Comparison of ENCODE assay signal across 17 cellular contexts in genomic region chr14:68300608-68301007, GRCh38.
DNase-seq lines count a peak whose midpoint lies in the region; ATAC-seq and TF ChIP-seq lines count a peak whose summit lies in the region.
"Had no signal": no experiment of that assay in that cellular context is flagged by ENCODE, and none has a peak within 500 bp of the region (broad histone marks: within the 10 kb centered on the region; RNA-seq: fewer than 3 reads in every experiment).

No MANE protein-coding gene starts in this region.

- H3K27ac Mint-ChIP-seq in activated B cell treated with CpG ODN at 0.5 μM for 24 hours: peak overlapping the region; percentile 16
- peak overlapping the region; percentile 87 to 96 (median 94) for H3K27ac Mint-ChIP-seq in nephron
- peak overlapping the region; percentile 55 for H3K27ac Mint-ChIP-seq in stimulated activated memory B cell treated with anti-CD40 and anti-IgM and Interleukin-4, amounts not matched to agents 10 μg/mL and 1 μg/mL and 100 μg/mL, for 72 hours
- no peak overlapping the region for H3K27ac Mint-ChIP-seq in activated naive CD8-positive, alpha-beta T cell treated with anti-CD3 and anti-CD28 coated beads, Interleukin-2, amount 50 U/mL, for 24 hours
- no peak overlapping the region for H3K27ac Mint-ChIP-seq in progenitor cell of endocrine pancreas
- H3K27ac Mint-ChIP-seq: CD8-positive, alpha-beta T cell had no signal

- CTCF ChIA-PET in activated B cell treated with CpG ODN at 0.5 μM for 24 hours (lab: Charles Lee): no interaction called here

- POLR2A ChIA-PET in activated B cell treated with CpG ODN at 0.5 μM for 24 hours (lab: Charles Lee): interaction anchor here (1.0 to 1.5 kb wide), 3 partner anchors 16 to 49 kb away, joined by 3 read pairs; no protein-coding TSS in a partner anchor

- H3K36me3 Mint-ChIP-seq in activated B cell treated with CpG ODN at 0.5 μM for 24 hours (ENCODE audit: low read depth) (peaks cover 9% of the 10 kb centered on the region), nephron (ENCODE audit: low read depth) (peaks cover 33% of the 10 kb centered on the region), progenitor cell of endocrine pancreas (ENCODE audit: insufficient read depth) (peaks cover 21% of the 10 kb centered on the region)
- H3K36me3 Mint-ChIP-seq in stimulated activated memory B cell treated with anti-CD40 and anti-IgM and Interleukin-4, amounts not matched to agents 10 μg/mL and 1 μg/mL and 100 μg/mL, for 72 hours: peaks cover 13% of the 10 kb centered on the region
- H3K36me3 Mint-ChIP-seq in activated naive CD8-positive, alpha-beta T cell treated with anti-CD3 and anti-CD28 coated beads, Interleukin-2, amount 50 U/mL, for 24 hours (ENCODE audit: low read depth): peaks cover 14% of the 10 kb centered on the region

- TF ChIP-seq CTCF in activated B cell treated with CpG ODN at 0.5 μM for 24 hours (IDR thresholded peaks at IDR 0.05) (no peak), nephron (IDR thresholded peaks at IDR 0.05; ENCODE audit: unreplicated experiment in 3 of 3) (no peak), progenitor cell of endocrine pancreas (IDR thresholded peaks at IDR 0.05; ENCODE audit: unreplicated experiment) (no peak)

- DNase-seq in activated B cell treated with CpG ODN at 0.5 μM for 24 hours (no peak), COLO668 (lab: John Stamatoyannopoulos, UW; ENCODE audit: unreplicated experiment) (no peak), progenitor cell of endocrine pancreas (ENCODE audit: low spot score, unreplicated experiment) (no peak)
- DNase-seq in activated naive CD8-positive, alpha-beta T cell treated with anti-CD3 and anti-CD28 coated beads, Interleukin-2, amount 50 U/mL, for 24 hours: no peak
- DNase-seq: C1 segment of cervical spinal cord; CD4-positive, CD25-positive, alpha-beta regulatory T cell; CD8-positive, alpha-beta T cell; DMS 273 treated with DMSO at 0.1 percent for 48 hours; DMS79; EL; GDM1; GM23248; H7; HCEC 1CT had no signal

- H3K9me3 Mint-ChIP-seq in activated B cell treated with CpG ODN at 0.5 μM for 24 hours (peaks cover 8% of the 10 kb centered on the region), nephron (peaks cover 26% of the 10 kb centered on the region), progenitor cell of endocrine pancreas (ENCODE audit: low read depth) (peaks cover 27% of the 10 kb centered on the region)
- peaks cover 12% of the 10 kb centered on the region for H3K9me3 Mint-ChIP-seq in stimulated activated memory B cell treated with anti-CD40 and anti-IgM and Interleukin-4, amounts not matched to agents 10 μg/mL and 1 μg/mL and 100 μg/mL, for 72 hours
- H3K9me3 Mint-ChIP-seq in activated naive CD8-positive, alpha-beta T cell treated with anti-CD3 and anti-CD28 coated beads, Interleukin-2, amount 50 U/mL, for 24 hours: peaks cover 5% of the 10 kb centered on the region

- ATAC-seq in activated B cell treated with CpG ODN at 0.5 μM for 24 hours (ENCODE audit: low read depth): no peak
- no peak for ATAC-seq in stimulated activated memory B cell treated with anti-CD40 and anti-IgM and Interleukin-4, amounts not matched to agents 10 μg/mL and 1 μg/mL and 100 μg/mL, for 72 hours
- ATAC-seq in activated naive CD8-positive, alpha-beta T cell treated with anti-CD3 and anti-CD28 coated beads, Interleukin-2, amount 50 U/mL, for 24 hours: no peak
- ATAC-seq: CD8-positive, alpha-beta T cell; GM12878 had no signal

- intact Hi-C loops in activated B cell treated with CpG ODN at 0.5 μM for 24 hours (cut with micrococcal nuclease): loop anchor here (1.0 kb wide), 1 partner anchor 7 kb away; no protein-coding TSS in a partner anchor

- H3K27me3 Mint-ChIP-seq in activated B cell treated with CpG ODN at 0.5 μM for 24 hours (no peaks in the 10 kb centered on the region), nephron (ENCODE audit: low read depth) (no peaks in the 10 kb centered on the region), progenitor cell of endocrine pancreas (no peaks in the 10 kb centered on the region)
- H3K27me3 Mint-ChIP-seq in stimulated activated memory B cell treated with anti-CD40 and anti-IgM and Interleukin-4, amounts not matched to agents 10 μg/mL and 1 μg/mL and 100 μg/mL, for 72 hours: no peaks in the 10 kb centered on the region
- H3K27me3 Mint-ChIP-seq in activated naive CD8-positive, alpha-beta T cell treated with anti-CD3 and anti-CD28 coated beads, Interleukin-2, amount 50 U/mL, for 24 hours: no peaks in the 10 kb centered on the region
- H3K27me3 Mint-ChIP-seq: CD4-positive, CD25-positive, alpha-beta regulatory T cell had no signal

- H3K4me1 Mint-ChIP-seq in activated B cell treated with CpG ODN at 0.5 μM for 24 hours (peaks cover 45% of the 10 kb centered on the region), nephron (peaks cover 60% of the 10 kb centered on the region), progenitor cell of endocrine pancreas (ENCODE audit: low read depth) (peaks cover 17% of the 10 kb centered on the region)
- H3K4me1 Mint-ChIP-seq in stimulated activated memory B cell treated with anti-CD40 and anti-IgM and Interleukin-4, amounts not matched to agents 10 μg/mL and 1 μg/mL and 100 μg/mL, for 72 hours: peaks cover 34% of the 10 kb centered on the region
- H3K4me1 Mint-ChIP-seq in activated naive CD8-positive, alpha-beta T cell treated with anti-CD3 and anti-CD28 coated beads, Interleukin-2, amount 50 U/mL, for 24 hours: peaks cover 14% of the 10 kb centered on the region

- H3K4me3 Mint-ChIP-seq in activated B cell treated with CpG ODN at 0.5 μM for 24 hours: no peak overlapping the region
- H3K4me3 Mint-ChIP-seq in nephron: no peak overlapping the region
- H3K4me3 Mint-ChIP-seq in stimulated activated memory B cell treated with anti-CD40 and anti-IgM and Interleukin-4, amounts not matched to agents 10 μg/mL and 1 μg/mL and 100 μg/mL, for 72 hours: no peak overlapping the region
- no peak overlapping the region for H3K4me3 Mint-ChIP-seq in activated naive CD8-positive, alpha-beta T cell treated with anti-CD3 and anti-CD28 coated beads, Interleukin-2, amount 50 U/mL, for 24 hours
- H3K4me3 Mint-ChIP-seq in progenitor cell of endocrine pancreas (ENCODE audit: low read depth): no peak overlapping the region
- H3K4me3 Mint-ChIP-seq: CD4-positive, CD25-positive, alpha-beta regulatory T cell; CD8-positive, alpha-beta T cell had no signal

Comparison
In these comparisons a context has a peak if more than half of its experiments do, and no peak if none do; other contexts are left out.
1. H3K27ac Mint-ChIP-seq: peak in activated B cell treated with CpG ODN at 0.5 μM for 24 hours (single experiment), nephron (3 of 3) and stimulated activated memory B cell treated with anti-CD40 and anti-IgM and Interleukin-4, amounts not matched to agents 10 μg/mL and 1 μg/mL and 100 μg/mL, for 72 hours (single experiment); none in activated naive CD8-positive, alpha-beta T cell treated with anti-CD3 and anti-CD28 coated beads, Interleukin-2, amount 50 U/mL, for 24 hours (single experiment) and progenitor cell of endocrine pancreas (single experiment).